Comparison of ENCODE assay signal across 22 cellular contexts in the genomic region with DNA sequence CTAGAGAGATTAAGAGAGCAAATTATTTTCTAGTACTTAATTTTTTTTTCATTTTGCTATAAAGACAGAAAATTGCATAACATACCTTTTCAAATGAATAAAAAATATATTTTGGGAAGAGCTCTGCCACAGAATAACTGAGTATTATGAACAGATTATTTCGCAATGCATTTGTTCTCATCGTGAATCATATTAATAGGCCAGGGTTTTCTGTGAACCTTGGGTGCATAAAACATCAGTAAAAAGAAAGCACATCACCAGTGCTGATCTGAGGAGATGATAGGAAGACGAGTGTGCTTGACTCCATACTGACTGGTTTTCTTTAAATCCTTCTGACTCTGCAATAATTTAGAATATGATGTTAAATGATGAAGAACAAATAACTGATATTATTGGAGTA.
DNase-seq lines count a peak whose midpoint lies in the region; ATAC-seq, FAIRE-seq and TF ChIP-seq lines count a peak whose summit lies in the region.
"Had no signal": no experiment of that assay in that cellular context is flagged by ENCODE, and none has a peak within 500 bp of the region (broad histone marks: within the 10 kb centered on the region; RNA-seq: fewer than 3 reads in every experiment).

No MANE protein-coding gene starts in this region.

- in situ Hi-C loops in HepG2 (cut with HindIII; ENCODE audit: extremely low pct_ligation_motif_present, low pct_unique_long_range_greater_than_20kb) (no loop called here), brain microvascular endothelial cell (cut with HindIII; ENCODE audit: low pct_ligation_motif_present, low sequenced_read_pairs) (no loop called here), KBM-7 (cut with MboI; ENCODE audit: low pct_unique_long_range_greater_than_20kb, low sequenced_read_pairs) (no loop called here)

- DNase-seq in HepG2 (ENCODE audit: low spot score) (no peak), right lobe of liver (no peak), brain microvascular endothelial cell (peak; percentile 34), fibroblast of pulmonary artery (ENCODE audit: low read depth) (peak; percentile 29), iPS-NIHi7 (ENCODE audit: extremely low spot score) (no peak), sigmoid colon (no peak), KBM-7 (no peak), Ammon's horn (ENCODE audit: low spot score) (no peak)
- DNase-seq: 8988T; BE2C; CD4-positive, CD25-positive, alpha-beta regulatory T cell; COR-L47; DMS153; GF-D8; MM.1S; NCI-H1092; NCI-H2081 treated with DMSO at 0.1 percent for 48 hours; NCI-H748 treated with DMSO at 0.1 percent for 48 hours; NK-92 treated with Interleukin-12 subunit alpha and Interleukin-12 subunit beta, amount 100 ng/mL, for 24 hours; SHP77 had no signal

- H3K36me3 ChIP-seq in HepG2 (replicated peaks in 1 of 2; ENCODE audit: control insufficient read depth in 1 of 2, insufficient read depth in 2 of 2, low read length in 2 of 2), result no peaks in the 10 kb centered on the region
- no peaks in the 10 kb centered on the region for H3K36me3 ChIP-seq in right lobe of liver
- no peaks in the 10 kb centered on the region for H3K36me3 ChIP-seq in brain microvascular endothelial cell (replicated peaks)
- H3K36me3 ChIP-seq in sigmoid colon, result no peaks in the 10 kb centered on the region
- H3K36me3 ChIP-seq: BE2C had no signal

- no peak overlapping the region for H3K27ac ChIP-seq in HepG2 (ENCODE audit: extremely low read length, insufficient read depth, low read length)
- H3K27ac ChIP-seq in right lobe of liver, result no peak overlapping the region
- no peak overlapping the region for H3K27ac ChIP-seq in brain microvascular endothelial cell
- H3K27ac ChIP-seq in sigmoid colon, result no peak overlapping the region
- H3K27ac ChIP-seq: SK-N-MC had no signal

- FAIRE-seq in HepG2 (lab: Jason Lieb, UNC), result no peak
- FAIRE-seq: GM19239 had no signal

- no peak overlapping the region for H2AFZ ChIP-seq in HepG2 (ENCODE audit: low read length)

- no peak for TF ChIP-seq CTCF in HepG2 (CRISPR knock-in tag; IDR thresholded peaks at IDR 0.05)
- no peak for TF ChIP-seq CTCF in right lobe of liver (IDR thresholded peaks at IDR 0.05)
- TF ChIP-seq CTCF in brain microvascular endothelial cell (IDR thresholded peaks at IDR 0.05; ENCODE audit: low read depth, low read length, missing control alignments), result no peak
- no peak for TF ChIP-seq CTCF in fibroblast of pulmonary artery (IDR thresholded peaks at IDR 0.05; ENCODE audit: low read length, missing control alignments)
- no peak for TF ChIP-seq CTCF in sigmoid colon (IDR thresholded peaks at IDR 0.05)

- ATAC-seq in HepG2 (no peak), right lobe of liver (no peak)

- no peak for TF ChIP-seq POLR2A in HepG2 (IDR thresholded peaks at IDR 0.05; ENCODE audit: insufficient read depth in 1 of 2, low read depth in 2 of 2, low read length in 2 of 2)
- no peak for TF ChIP-seq POLR2A in right lobe of liver (IDR thresholded peaks at IDR 0.05)
- no peak for TF ChIP-seq POLR2A in sigmoid colon (IDR thresholded peaks at IDR 0.05)

- intact Hi-C loops in HepG2 (cut with micrococcal nuclease; ENCODE audit: unreplicated experiment) (loop anchor here (5.0 to 10.0 kb wide), 2 partner anchors 47 to 421 kb away; no protein-coding TSS in a partner anchor), right lobe of liver (cut with DNase I) (no loop called here), sigmoid colon (cut with DNase I) (no loop called here)

- no peak for TF ChIP-seq EP300 in HepG2 (IDR thresholded peaks at IDR 0.05; ENCODE audit: low read depth in 2 of 2, low read length in 2 of 2)
- no peak for TF ChIP-seq EP300 in HepG2 (CRISPR knock-in tag; IDR thresholded peaks at IDR 0.05; ENCODE audit: borderline replicate concordance)
- TF ChIP-seq EP300 in sigmoid colon (IDR thresholded peaks at IDR 0.05), result no peak

- no peak overlapping the region for H3K9ac ChIP-seq in HepG2 (ENCODE audit: insufficient read depth, low read depth, low read length)

- no peak overlapping the region for H3K4me3 ChIP-seq in HepG2 (replicated peaks in 1 of 3; ENCODE audit: insufficient read depth in 1 of 3, low read depth in 2 of 3, low read length in 3 of 3)
- H3K4me3 ChIP-seq in right lobe of liver, result no peak overlapping the region
- H3K4me3 ChIP-seq in brain microvascular endothelial cell (ENCODE audit: low read depth, low read length), result no peak overlapping the region
- no peak overlapping the region for H3K4me3 ChIP-seq in fibroblast of pulmonary artery (replicated peaks; ENCODE audit: low read depth, low read length)
- H3K4me3 ChIP-seq in sigmoid colon, result no peak overlapping the region
- H3K4me3 ChIP-seq: SK-N-MC had no signal

- BruUV-seq in HepG2 (replicated peaks; lab: Mats Ljungman, UMichigan), result no TSS peak

- TF ChIP-seq RAD21 in HepG2 (CRISPR knock-in tag; IDR thresholded peaks at IDR 0.05), result no peak

- H3K4me1 ChIP-seq in HepG2 (ENCODE audit: insufficient read depth, low read length) (peaks cover 69% of the 10 kb centered on the region), right lobe of liver (no peaks in the 10 kb centered on the region), sigmoid colon (no peaks in the 10 kb centered on the region)
- H3K4me1 ChIP-seq: BE2C had no signal

- H3K79me2 ChIP-seq in HepG2 (ENCODE audit: insufficient read depth, low read length), result no peaks in the 10 kb centered on the region

- H3K27me3 ChIP-seq in HepG2 (ENCODE audit: control insufficient read depth in 1 of 2, insufficient read depth in 2 of 2, low read length in 2 of 2) (no peaks in the 10 kb centered on the region), right lobe of liver (no peaks in the 10 kb centered on the region), brain microvascular endothelial cell (replicated peaks) (no peaks in the 10 kb centered on the region), sigmoid colon (no peaks in the 10 kb centered on the region)
- H3K27me3 ChIP-seq: BE2C had no signal

- H3K4me2 ChIP-seq in HepG2 (ENCODE audit: low read depth, low read length), result no peak overlapping the region

- H3K9me3 ChIP-seq in HepG2 (ENCODE audit: low read length) (no peaks in the 10 kb centered on the region), right lobe of liver (no peaks in the 10 kb centered on the region), sigmoid colon (no peaks in the 10 kb centered on the region)
- H3K9me3 ChIP-seq: BE2C had no signal

- POLR2A ChIA-PET in HepG2 (lab: Yijun Ruan, JAX), result no interaction called here

- WGBS in HepG2 (ENCODE audit: low lambda C conversion rate), result 32% methylated on average over 3 of the region's 3 CpGs
- 57% methylated on average over 3 of the region's 3 CpGs for WGBS in right lobe of liver (ENCODE audit: insufficient coverage, low coverage, low lambda C conversion rate, missing lambda C conversion rate)
- 68 to 81% methylated on average over 3 of the region's 3 CpGs for WGBS in sigmoid colon, 2 donors

- CTCF ChIA-PET in HepG2 (lab: Yijun Ruan, JAX; ENCODE audit: low intra/inter-chr PET ratio, low total read pairs), result no interaction called here

- H4K20me1 ChIP-seq in HepG2 (ENCODE audit: insufficient read depth, low read length), result no peaks in the 10 kb centered on the region

TF ChIP-seq in HepG2, 621 proteins besides CTCF, POLR2A, EP300 and RAD21:
- TF ChIP-seq ZSCAN30 (CRISPR knock-in tag; IDR thresholded peaks at IDR 0.05) (no peak), CEBPB (IDR thresholded peaks at IDR 0.05; ENCODE audit: borderline replicate concordance, low read depth, low read length) (peak; percentile 75; the same call in 1 of the 2 replicates)

Comparison
In these comparisons a context has a peak if more than half of its experiments do, and no peak if none do; other contexts are left out.
1. DNase-seq: peak in brain microvascular endothelial cell (single experiment) and fibroblast of pulmonary artery (single experiment); none in HepG2 (single experiment), right lobe of liver (0 of 3), iPS-NIHi7 (single experiment), sigmoid colon (single experiment), KBM-7 (single experiment) and Ammon's horn (single experiment).